In the genomic region with DNA sequence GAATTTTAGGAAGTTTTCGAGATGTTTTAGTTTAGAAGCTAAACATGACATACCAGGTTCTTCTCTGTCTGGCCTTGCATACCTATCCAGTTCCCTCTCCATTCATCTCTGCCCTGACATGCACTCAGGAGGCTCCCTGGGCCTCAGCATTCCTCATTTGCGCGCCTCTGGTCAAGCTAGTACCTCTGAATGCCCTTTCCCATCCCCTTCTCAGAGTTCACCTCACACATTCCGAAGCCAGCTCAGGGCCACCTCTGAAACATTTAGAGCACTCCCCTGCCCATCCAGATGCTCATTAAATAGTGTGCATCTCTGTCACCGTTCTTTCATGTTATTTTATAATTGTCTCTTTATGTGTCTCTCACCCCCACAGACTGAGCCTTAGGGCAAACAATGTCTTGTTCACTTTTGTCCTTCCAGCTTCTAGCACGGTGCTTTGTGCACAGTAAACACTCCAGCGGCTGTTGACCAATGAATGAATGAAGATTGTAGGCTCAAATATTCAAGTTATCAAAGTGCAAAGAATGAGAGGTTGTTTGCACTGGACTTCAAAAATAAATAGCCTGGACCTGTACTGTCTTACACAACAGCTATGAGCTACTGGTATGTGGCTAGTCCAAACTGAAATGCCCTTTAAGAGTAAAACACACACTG, we compare ENCODE assay signal across 9 cellular contexts. TPM values are rescaled to one million over a fixed set of nuclear protein-coding genes. Genes with fewer than 3 reads are reported as not detected.
A peak's percentile ranks its signal among the peaks of the same experiment; 100 is the strongest.
DNase-seq lines count a peak whose midpoint lies in the region; ATAC-seq, FAIRE-seq and TF ChIP-seq lines count a peak whose summit lies in the region.
"Had no signal": no experiment of that assay in that cellular context is flagged by ENCODE, and none has a peak within 500 bp of the region (broad histone marks: within the 10 kb centered on the region; RNA-seq: fewer than 3 reads in every experiment).

No MANE protein-coding gene starts in this region.

- H3K79me2 ChIP-seq in HepG2 (ENCODE audit: insufficient read depth, low read length): peaks cover 44% of the 10 kb centered on the region

- H3K9me3 ChIP-seq in HepG2 (ENCODE audit: low read length): no peaks in the 10 kb centered on the region
- H3K9me3 ChIP-seq: transverse colon had no signal

- H3K36me3 ChIP-seq in HepG2 (replicated peaks in 1 of 2; ENCODE audit: control insufficient read depth in 1 of 2, insufficient read depth in 2 of 2, low read length in 2 of 2): peaks cover 4 to 26% of the 10 kb centered on the region in 2 experiments; a peak in 4 of 5 replicates
- H3K36me3 ChIP-seq: transverse colon had no signal

- H3K4me2 ChIP-seq in HepG2 (ENCODE audit: low read depth, low read length): peak overlapping the region; percentile 97

- no peak overlapping the region for H3K27ac Mint-ChIP-seq in activated naive CD8-positive, alpha-beta T cell

- H3K27ac ChIP-seq in 22Rv1 (peak overlapping the region; percentile 96), HepG2 (ENCODE audit: extremely low read length, insufficient read depth, low read length) (peak overlapping the region; percentile 99)

- TF ChIP-seq POLR2A in HepG2 (IDR thresholded peaks at IDR 0.05; ENCODE audit: insufficient read depth in 1 of 2, low read depth in 2 of 2, low read length in 2 of 2): peak; percentile 67 to 82

- in situ Hi-C loops in HepG2 (cut with HindIII; ENCODE audit: extremely low pct_ligation_motif_present, low pct_unique_long_range_greater_than_20kb): no loop called here

- POLR2A ChIA-PET in HepG2 (lab: Yijun Ruan, JAX): interaction anchor here (0.9 to 11.2 kb wide), 15 partner anchors 8 to 541 kb away, joined by 3 to 364 read pairs (median 17); no protein-coding TSS in a partner anchor

- ATAC-seq in HepG2: peak; percentile 72

- H4K20me1 ChIP-seq in HepG2 (ENCODE audit: insufficient read depth, low read length): peaks cover 33% of the 10 kb centered on the region

- intact Hi-C loops in HepG2 (cut with micrococcal nuclease; ENCODE audit: unreplicated experiment): loop anchor here (1.0 to 5.0 kb wide), 3 partner anchors 27 to 41 kb away; no protein-coding TSS in a partner anchor

- no peak for TF ChIP-seq CTCF in 22Rv1 (IDR thresholded peaks at IDR 0.05)
- no peak for TF ChIP-seq CTCF in HFF-Myc (IDR thresholded peaks at IDR 0.05; ENCODE audit: low read depth, low read length, missing control alignments)
- 0 out of 2 replicates have a peak, but pooled peaks have one; percentile 11 for TF ChIP-seq CTCF in HepG2 (CRISPR knock-in tag; IDR thresholded peaks at IDR 0.05)

- DNase-seq in HFF-Myc (ENCODE audit: extremely low read depth, low read depth): no peak
- DNase-seq in HepG2 (ENCODE audit: low spot score): peak; percentile 99
- no peak for DNase-seq in GM19240 (ENCODE audit: insufficient read length, low spot score)
- DNase-seq in glomerular visceral epithelial cell (ENCODE audit: extremely low spot score): no peak
- no peak for DNase-seq in SW480 (ENCODE audit: low spot score)
- no peak for DNase-seq in RPMI8226
- DNase-seq: transverse colon had no signal

- peak; percentile 95 for FAIRE-seq in HepG2 (lab: Jason Lieb, UNC)

- no peaks in the 10 kb centered on the region for H3K36me3 Mint-ChIP-seq in activated naive CD8-positive, alpha-beta T cell

- peaks cover 73% of the 10 kb centered on the region for H3K4me1 ChIP-seq in HepG2 (ENCODE audit: insufficient read depth, low read length)

- no peak overlapping the region for H2AFZ ChIP-seq in HepG2 (ENCODE audit: low read length)

- H3K9ac ChIP-seq in HepG2 (ENCODE audit: insufficient read depth, low read depth, low read length): peak overlapping the region; percentile 98

- WGBS in HepG2 (ENCODE audit: low lambda C conversion rate): 1% methylated on average over 7 of the region's 7 CpGs

- peak; percentile 59 to 95; a peak in 3 of 4 replicates for TF ChIP-seq EP300 in HepG2 (IDR thresholded peaks at IDR 0.05; ENCODE audit: low read depth in 2 of 2, low read length in 2 of 2)
- TF ChIP-seq EP300 in HepG2 (CRISPR knock-in tag; IDR thresholded peaks at IDR 0.05; ENCODE audit: borderline replicate concordance): peak; percentile 86; the same call in 1 of the 2 replicates

- BruUV-seq in HepG2 (replicated peaks; lab: Mats Ljungman, UMichigan): no TSS peak

- H3K27me3 Mint-ChIP-seq in activated naive CD8-positive, alpha-beta T cell: peaks cover 9% of the 10 kb centered on the region

- no peaks in the 10 kb centered on the region for H3K9me3 Mint-ChIP-seq in activated naive CD8-positive, alpha-beta T cell (ENCODE audit: low read depth)

- peak overlapping the region; percentile 84 for H3K4me3 ChIP-seq in HFF-Myc (replicated peaks; ENCODE audit: low read depth, low read length)
- peak overlapping the region; percentile 74 to 99 (median 98) for H3K4me3 ChIP-seq in HepG2 (replicated peaks in 1 of 3; ENCODE audit: insufficient read depth in 1 of 3, low read depth in 2 of 3, low read length in 3 of 3)

- peak; percentile 7; the same call in 1 of the 2 replicates for TF ChIP-seq RAD21 in HepG2 (CRISPR knock-in tag; IDR thresholded peaks at IDR 0.05)

- CTCF ChIA-PET in HepG2 (lab: Yijun Ruan, JAX; ENCODE audit: low intra/inter-chr PET ratio, low total read pairs): interaction anchor here (0.7 kb wide), 1 partner anchor 57 kb away, joined by 4 read pairs; no protein-coding TSS in a partner anchor

- peaks cover 18% of the 10 kb centered on the region for H3K4me1 Mint-ChIP-seq in activated naive CD8-positive, alpha-beta T cell (ENCODE audit: low read depth)

- peak overlapping the region; percentile 94 for H3K4me3 Mint-ChIP-seq in activated naive CD8-positive, alpha-beta T cell

- no peaks in the 10 kb centered on the region; a peak in 1 of 5 replicates for H3K27me3 ChIP-seq in HepG2 (ENCODE audit: control insufficient read depth in 1 of 2, insufficient read depth in 2 of 2, low read length in 2 of 2)
- H3K27me3 ChIP-seq: transverse colon had no signal

TF ChIP-seq in HepG2, 621 proteins besides CTCF, POLR2A, EP300 and RAD21 (continues in another document):
- TF ChIP-seq TBL1XR1 (IDR thresholded peaks at IDR 0.05; ENCODE audit: borderline replicate concordance, low read length, partially characterized antibody): peak; percentile 73
- TF ChIP-seq MAFG (CRISPR knock-in tag; IDR thresholded peaks at IDR 0.05): no peak
- peak; percentile 65 for TF ChIP-seq SP5 (CRISPR knock-in tag; IDR thresholded peaks at IDR 0.05; ENCODE audit: borderline replicate concordance, low read depth)
- no peak for TF ChIP-seq U2AF1 (optimal IDR thresholded peaks at IDR 0.05; ENCODE audit: low read depth, low read length)

RNA-seq across cellular contexts. Expression of gene DHCR24, which starts 1.2 kb away (rescaled TPM):
- total RNA-seq in HepG2 (2016; rRNA removed; fragmentation: Illumina TruSeq; extraction: Trizol): 250 and 448 TPM in 2 replicates
- total RNA-seq in HepG2 (2016; cell fraction: cytosol; rRNA removed; fragmentation: Illumina TruSeq; extraction: Trizol; ENCODE audit: low read depth): 49.9 and 51.0 TPM in 2 replicates
- 228 and 439 TPM in 2 replicates for total RNA-seq in HepG2 (2016; cell fraction: insoluble cytoplasmic fraction; rRNA removed; fragmentation: Illumina TruSeq; extraction: Trizol)
- 153 and 157 TPM in 2 replicates for total RNA-seq in HepG2 (2016; cell fraction: membrane; rRNA removed; fragmentation: Illumina TruSeq; extraction: Trizol)
- total RNA-seq in HepG2 (2016; cell fraction: nucleus; rRNA removed; fragmentation: Illumina TruSeq; extraction: Trizol): 410 and 468 TPM in 2 replicates
- polyA plus RNA-seq in HepG2 (2011; rRNA removed): 374 and 484 TPM in 2 replicates
- 348 and 453 TPM in 2 replicates for polyA plus RNA-seq in HepG2 (2011; cell fraction: cytosol; rRNA removed)
- polyA plus RNA-seq in HepG2 (2011; cell fraction: nucleus; rRNA removed): 376 and 486 TPM in 2 replicates
- 453 and 672 TPM in 2 replicates for polyA plus RNA-seq in HepG2 (2012)
- 36.9 and 39.3 TPM in 2 replicates for polyA plus RNA-seq in HepG2 (2016; cell fraction: cytosol; fragmentation: Illumina TruSeq; extraction: Trizol; ENCODE audit: low read depth)
- polyA plus RNA-seq in HepG2 (2016; cell fraction: insoluble cytoplasmic fraction; fragmentation: Illumina TruSeq; extraction: Trizol; ENCODE audit: low read depth): 202 and 215 TPM in 2 replicates
- 86.7 and 89.8 TPM in 2 replicates for polyA plus RNA-seq in HepG2 (2016; cell fraction: membrane; fragmentation: Illumina TruSeq; extraction: Trizol; ENCODE audit: low read depth)
- 516 and 527 TPM in 2 replicates for polyA plus RNA-seq in HepG2 (2016; cell fraction: nucleus; fragmentation: Illumina TruSeq; extraction: Trizol; ENCODE audit: insufficient read depth, low read depth)
- 777 and 2,246 TPM in 2 replicates for polyA minus RNA-seq in HepG2 (2011; rRNA and poly(A)+ RNA removed; ENCODE audit: low replicate concordance)
- 316 and 502 TPM in 2 replicates for polyA minus RNA-seq in HepG2 (2011; cell fraction: cytosol; rRNA and poly(A)+ RNA removed)
- polyA minus RNA-seq in HepG2 (2011; cell fraction: nucleus; rRNA and poly(A)+ RNA removed): 197 and 218 TPM in 2 replicates
